Comparison of ENCODE assay signal across 18 cellular contexts in the genomic region with DNA sequence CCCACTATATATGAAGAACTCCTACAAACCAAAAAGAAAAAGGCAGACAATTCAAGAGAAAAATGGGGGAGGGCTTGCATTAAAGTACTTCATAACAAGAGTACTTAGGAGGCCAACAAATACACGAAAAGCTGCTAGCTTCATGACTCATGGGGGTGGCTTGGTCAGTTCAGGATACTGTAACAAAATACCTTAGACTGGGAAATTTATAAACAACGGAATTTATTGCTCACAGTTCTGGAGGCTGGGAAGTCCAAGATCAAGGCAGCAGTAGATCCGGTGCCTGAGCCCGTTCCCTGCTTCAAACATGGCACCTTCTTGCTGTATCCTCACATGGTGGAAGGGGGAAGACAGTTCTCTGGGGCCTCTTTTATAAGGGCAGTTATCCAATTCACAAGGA.
DNase-seq lines count a peak whose midpoint lies in the region; ATAC-seq and TF ChIP-seq lines count a peak whose summit lies in the region.
"Had no signal": no experiment of that assay in that cellular context is flagged by ENCODE, and none has a peak within 500 bp of the region (broad histone marks: within the 10 kb centered on the region; RNA-seq: fewer than 3 reads in every experiment).

No MANE protein-coding gene starts in this region.

- H3K36me3 Mint-ChIP-seq in brain = peaks cover 20% of the 10 kb centered on the region

- H3K9me3 ChIP-seq in left lung = peaks cover 0 to 16% of the 10 kb centered on the region in 2 donors

- no peaks in the 10 kb centered on the region for H3K27me3 ChIP-seq in left lung

- H3K4me3 ChIP-seq in AG09309 (ENCODE audit: control insufficient read depth, low read depth, low read length) (no peak overlapping the region), left lung (no peak overlapping the region)
- H3K4me3 ChIP-seq: PC-9, psoas muscle had no signal

- H3K36me3 ChIP-seq in left lung = peaks cover 0 to 5% of the 10 kb centered on the region in 2 donors

- TF ChIP-seq CTCF in AG09309 (IDR thresholded peaks at IDR 0.05; ENCODE audit: control insufficient read depth, insufficient read depth, low read depth, low read length, missing control alignments) (no peak), brain (conservative IDR thresholded peaks at IDR 0.05) (no peak), left lung (IDR thresholded peaks at IDR 0.05) (no peak)

- peak; percentile 79 for DNase-seq in AG09309 (ENCODE audit: low read depth)
- DNase-seq in LHCN-M2 (ENCODE audit: low read depth) = peak; percentile 90
- no peak for DNase-seq in left lung
- no peak for DNase-seq in activated naive CD4-positive, alpha-beta T cell (lab: John Stamatoyannopoulos, UW)
- no peak for DNase-seq in NCI-H1048 (lab: John Stamatoyannopoulos, UW)
- DNase-seq: activated naive CD4-positive, alpha-beta T cell treated with Interleukin-2 at 50 U/mL for 16 hours; foreskin melanocyte; GDM1; islet precursor cell; NCI-H446; psoas muscle; stimulated activated CD4-positive, alpha-beta T cell treated with anti-CD3 and anti-CD28 coated beads, Interleukin-2, amount 100 ng/mL, for 48 hours; stimulated activated naive CD4-positive, alpha-beta T cell had no signal

- ATAC-seq in left lung (peak; percentile 67), GM19351 (IDR thresholded peaks at IDR 0.05; ENCODE audit: unreplicated experiment) (no peak), HG03460 (IDR thresholded peaks at IDR 0.05; ENCODE audit: unreplicated experiment) (no peak)
- ATAC-seq: psoas muscle had no signal

- peaks cover 26 to 55% (median 39%) of the 10 kb centered on the region in 5 experiments for H3K9me3 Mint-ChIP-seq in brain

- no peak overlapping the region for H3K4me3 Mint-ChIP-seq in brain

- peaks cover 3% of the 10 kb centered on the region for H3K27me3 Mint-ChIP-seq in brain

- intact Hi-C loops in left lung (cut with DNase I) = no loop called here

- peaks cover 0 to 4% of the 10 kb centered on the region in 2 donors for H3K4me1 ChIP-seq in left lung
- H3K4me1 ChIP-seq: psoas muscle had no signal

- peak overlapping the region in 4 of 5 experiments; percentile 32 to 90 (median 81) for H3K27ac Mint-ChIP-seq in brain

- H3K27ac ChIP-seq in left lung = no peak overlapping the region
- H3K27ac ChIP-seq: C4-2B, PC-9, psoas muscle had no signal

- peaks cover 42% of the 10 kb centered on the region for H3K4me1 Mint-ChIP-seq in brain

Comparison
In these comparisons a context has a peak if more than half of its experiments do, and no peak if none do; other contexts are left out.
1. DNase-seq: peak in AG09309 (single experiment) and LHCN-M2 (single experiment); none in left lung (0 of 2), activated naive CD4-positive, alpha-beta T cell (0 of 4) and NCI-H1048 (single experiment).